In genomic region chr4:98794565-98795205, GRCh38 we compare ENCODE assay signal across 9 cellular contexts.
DNase-seq lines count a peak whose midpoint lies in the region; ATAC-seq and TF ChIP-seq lines count a peak whose summit lies in the region.
"Had no signal": no experiment of that assay in that cellular context is flagged by ENCODE, and none has a peak within 500 bp of the region (broad histone marks: within the 10 kb centered on the region; RNA-seq: fewer than 3 reads in every experiment).

No MANE protein-coding gene starts in this region.

- H3K4me2 ChIP-seq in PC-3 (ENCODE audit: low read length) = no peak overlapping the region

- BruUV-seq in PC-3 (replicated peaks; lab: Mats Ljungman, UMichigan) = no TSS peak

- DNase-seq in EL = peak; percentile 46
- peak; percentile 51 for DNase-seq in PC-3
- DNase-seq in epithelial cell of esophagus (ENCODE audit: low read depth) = peak; percentile 99
- DNase-seq in stimulated activated CD4-positive, alpha-beta T cell treated with anti-CD3 and anti-CD28 coated beads, Interleukin-12 subunit alpha, Interleukin-12 subunit beta, amount 100 ng/mL, for 48 hours (ENCODE audit: low read depth in 2 of 3, low spot score in 1 of 3) = peak; percentile 34 to 47 (median 42)
- DNase-seq in C1 segment of cervical spinal cord (lab: John Stamatoyannopoulos, UW) = no peak
- no peak for DNase-seq in NCI-H446 (lab: John Stamatoyannopoulos, UW)
- DNase-seq: WERI-Rb-1 had no signal

- no peaks in the 10 kb centered on the region for H4K20me1 ChIP-seq in PC-3 (ENCODE audit: low read length)

- H3K36me3 ChIP-seq in PC-3 (ENCODE audit: low read depth, low read length) = no peaks in the 10 kb centered on the region
- H3K36me3 ChIP-seq: WERI-Rb-1 had no signal

- no peak overlapping the region for H3K27ac ChIP-seq in PC-3 (ENCODE audit: low read length)
- H3K27ac ChIP-seq: WERI-Rb-1 had no signal

- intact Hi-C loops in PC-3 (cut with micrococcal nuclease) = no loop called here

- H3K27me3 ChIP-seq in PC-3 (ENCODE audit: low read length) = no peaks in the 10 kb centered on the region

- no peak overlapping the region for H3K4me3 ChIP-seq in PC-3 (ENCODE audit: low read length)
- no peak overlapping the region for H3K4me3 ChIP-seq in epithelial cell of esophagus (ENCODE audit: low read length)

- no peaks in the 10 kb centered on the region for H3K79me2 ChIP-seq in PC-3 (ENCODE audit: low read length)

- H3K4me1 ChIP-seq in PC-3 (ENCODE audit: insufficient read depth, low read length) = peaks cover 8% of the 10 kb centered on the region

- no peak overlapping the region for H3K9ac ChIP-seq in PC-3 (ENCODE audit: low read length)

- CTCF ChIA-PET in PC-3 (lab: Charles Lee) = no interaction called here

- TF ChIP-seq CTCF in PC-3 (conservative IDR thresholded peaks at IDR 0.05; ENCODE audit: low read depth, low read length) = no peak
- TF ChIP-seq CTCF in epithelial cell of esophagus (IDR thresholded peaks at IDR 0.05; ENCODE audit: insufficient read depth, low read depth, low read length, missing control alignments) = no peak

- peak; percentile 58 for ATAC-seq in PC-3
- no peak for ATAC-seq in SK-N-SH treated with all-trans-retinoic acid at 6 μM for 48 hours
- no peak for ATAC-seq in GM18511 (IDR thresholded peaks at IDR 0.05; ENCODE audit: unreplicated experiment)

- no peaks in the 10 kb centered on the region for H3K9me3 ChIP-seq in PC-3 (ENCODE audit: low read length)

- H3K9me2 ChIP-seq in PC-3 (replicated peaks; ENCODE audit: low read length) = no peaks in the 10 kb centered on the region

- peak overlapping the region; percentile 2; the same call in 1 of the 2 replicates for H2AFZ ChIP-seq in PC-3 (ENCODE audit: low read length)

- no peaks in the 10 kb centered on the region for H3F3A ChIP-seq in PC-3 (ENCODE audit: low read length, unreplicated experiment)

- POLR2A ChIA-PET in PC-3 (lab: Charles Lee; ENCODE audit: unreplicated experiment) = no interaction called here

TF ChIP-seq in SK-N-SH treated with all-trans-retinoic acid at 6 μM for 48 hours, 23 proteins besides CTCF, POLR2A, EP300 and RAD21:
- no peak for TF ChIP-seq ZC3H10 (CRISPR knock-in tag; IDR thresholded peaks at IDR 0.05)
- TF ChIP-seq ZFP3 (CRISPR knock-in tag; IDR thresholded peaks at IDR 0.05) = no peak
- no peak for TF ChIP-seq OSR1 (CRISPR knock-in tag; IDR thresholded peaks at IDR 0.05)
- no peak for TF ChIP-seq CREB5 (CRISPR knock-in tag; IDR thresholded peaks at IDR 0.05; ENCODE audit: low read depth)
- no peak for TF ChIP-seq ESRRG (CRISPR knock-in tag; IDR thresholded peaks at IDR 0.05)
- TF ChIP-seq TCF4 (CRISPR knock-in tag; IDR thresholded peaks at IDR 0.05; ENCODE audit: borderline replicate concordance) = no peak
- no peak for TF ChIP-seq TSHZ2 (CRISPR knock-in tag; IDR thresholded peaks at IDR 0.05)
- no peak for TF ChIP-seq BACH2 (CRISPR knock-in tag; IDR thresholded peaks at IDR 0.05; ENCODE audit: borderline replicate concordance)
- no peak for TF ChIP-seq CSDC2 (CRISPR knock-in tag; IDR thresholded peaks at IDR 0.05)
- no peak for TF ChIP-seq PPARA (CRISPR knock-in tag; IDR thresholded peaks at IDR 0.05; ENCODE audit: borderline replicate concordance)
- no peak for TF ChIP-seq CSRNP3 (CRISPR knock-in tag; IDR thresholded peaks at IDR 0.05)
- TF ChIP-seq GLIS3 (CRISPR knock-in tag; IDR thresholded peaks at IDR 0.05) = no peak
- TF ChIP-seq ZNF8 (CRISPR knock-in tag; IDR thresholded peaks at IDR 0.05) = no peak
- no peak for TF ChIP-seq ZNF565 (CRISPR knock-in tag; conservative IDR thresholded peaks at IDR 0.05; ENCODE audit: low read depth)
- no peak for TF ChIP-seq ARNTL (CRISPR knock-in tag; IDR thresholded peaks at IDR 0.05; ENCODE audit: borderline replicate concordance, low read depth)
- no peak for TF ChIP-seq POU6F1 (CRISPR knock-in tag; IDR thresholded peaks at IDR 0.05; ENCODE audit: borderline replicate concordance, low read depth)
- no peak for TF ChIP-seq PATZ1 (CRISPR knock-in tag; IDR thresholded peaks at IDR 0.05; ENCODE audit: borderline replicate concordance)
- no peak for TF ChIP-seq ISL1 (CRISPR knock-in tag; IDR thresholded peaks at IDR 0.05)
- no peak for TF ChIP-seq ZFP30 (CRISPR knock-in tag; IDR thresholded peaks at IDR 0.05)

Comparison
In these comparisons a context has a peak if more than half of its experiments do, and no peak if none do; other contexts are left out.
1. DNase-seq: peak in EL (single experiment), PC-3 (single experiment), epithelial cell of esophagus (single experiment) and stimulated activated CD4-positive, alpha-beta T cell treated with anti-CD3 and anti-CD28 coated beads, Interleukin-12 subunit alpha, Interleukin-12 subunit beta, amount 100 ng/mL, for 48 hours (3 of 3); none in C1 segment of cervical spinal cord (0 of 14) and NCI-H446 (0 of 2).